Comparison of ENCODE assay signal across 21 cellular contexts in the genomic region with DNA sequence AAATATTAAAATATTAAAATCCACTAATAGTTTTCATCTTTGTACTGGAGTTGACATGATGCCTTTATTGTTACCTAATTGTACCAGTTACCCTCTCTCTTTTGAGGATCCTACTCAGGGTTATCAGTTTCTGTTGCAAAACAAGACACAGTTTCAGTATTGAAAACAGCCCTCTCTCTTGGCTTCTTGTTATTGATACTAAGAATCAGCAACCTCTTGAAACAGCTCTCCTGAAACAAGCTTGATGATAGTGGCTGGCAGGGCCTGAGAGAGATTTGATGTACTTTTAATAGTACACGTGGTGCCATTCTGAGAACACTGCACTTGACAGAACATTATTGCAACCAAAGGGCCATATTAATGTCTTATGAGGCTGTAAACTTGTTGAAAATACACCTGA.
"Had no signal": no experiment of that assay in that cellular context is flagged by ENCODE, and none has a peak within 500 bp of the region (broad histone marks: within the 10 kb centered on the region; RNA-seq: fewer than 3 reads in every experiment).

No MANE protein-coding gene starts in this region.

- H3K27me3 Mint-ChIP-seq: memory B cell; natural killer cell treated with Interleukin-12 subunit alpha and Interleukin-12 subunit beta and Interleukin-15 and Interleukin-18, amount 100 ng/mL, for 72 hours had no signal

- H3K4me3 Mint-ChIP-seq: memory B cell; mesothelial cell of epicardium; natural killer cell treated with Interleukin-12 subunit alpha and Interleukin-12 subunit beta and Interleukin-15 and Interleukin-18, amount 100 ng/mL, for 72 hours; neural progenitor cell had no signal

- DNase-seq: dorsolateral prefrontal cortex; effector CD8-positive, alpha-beta T cell; foreskin melanocyte; head of caudate nucleus; kidney; left cardiac atrium; left ventricle myocardium inferior; lower lobe of right lung; nucleus accumbens; ovary; sigmoid colon; stimulated activated CD4-positive, alpha-beta T cell treated with anti-CD3 and anti-CD28 coated beads, Interleukin-2, amount 100 ng/mL, for 24 hours; stimulated activated CD4-positive, alpha-beta T cell treated with anti-CD3 and anti-CD28 coated beads, Interleukin-4, amount 100 ng/mL, for 4 hours; stimulated activated naive CD4-positive, alpha-beta T cell; stomach; substantia nigra; transverse colon had no signal

- H3K4me1 Mint-ChIP-seq: memory B cell, mesothelial cell of epicardium, neural progenitor cell had no signal

- H3K36me3 Mint-ChIP-seq: memory B cell; mesothelial cell of epicardium; natural killer cell treated with Interleukin-12 subunit alpha and Interleukin-12 subunit beta and Interleukin-15 and Interleukin-18, amount 100 ng/mL, for 72 hours; neural progenitor cell had no signal

- H3K9me3 Mint-ChIP-seq: memory B cell, neural progenitor cell had no signal

- ATAC-seq: left cardiac atrium; lower lobe of right lung; natural killer cell treated with Interleukin-12 subunit alpha and Interleukin-12 subunit beta and Interleukin-15 and Interleukin-18, amount 100 ng/mL, for 72 hours had no signal

- H3K27ac Mint-ChIP-seq: memory B cell; mesothelial cell of epicardium; natural killer cell treated with Interleukin-12 subunit alpha and Interleukin-12 subunit beta and Interleukin-15 and Interleukin-18, amount 100 ng/mL, for 72 hours; neural progenitor cell had no signal
